9 cellular contexts compared by ENCODE assay signal in genomic region chr16:71610936-71611871, GRCh38. TPM values are rescaled to one million over a fixed set of nuclear protein-coding genes. Genes with fewer than 3 reads are reported as not detected.
DNase-seq lines count a peak whose midpoint lies in the region; ATAC-seq, FAIRE-seq and TF ChIP-seq lines count a peak whose summit lies in the region.
"Had no signal": no experiment of that assay in that cellular context is flagged by ENCODE, and none has a peak within 500 bp of the region (broad histone marks: within the 10 kb centered on the region; RNA-seq: fewer than 3 reads in every experiment).

No MANE protein-coding gene starts in this region.

- H3K4me2 ChIP-seq in DOHH2 (ENCODE audit: low read length): peak overlapping the region; percentile 66

- H3K27ac ChIP-seq in DOHH2 (ENCODE audit: low read depth, low read length) (no peak overlapping the region), kidney (ENCODE audit: low read depth in 2 of 2, low read length in 2 of 2) (no peak overlapping the region)

- H3K4me3 ChIP-seq in DOHH2 (ENCODE audit: low read length): peak overlapping the region; percentile 35
- no peak overlapping the region for H3K4me3 ChIP-seq in HFF-Myc (replicated peaks; ENCODE audit: low read depth, low read length)
- H3K4me3 ChIP-seq in WI38 (ENCODE audit: low read depth, low read length): no peak overlapping the region
- no peak overlapping the region for H3K4me3 ChIP-seq in kidney (ENCODE audit: low read length in 2 of 2)

- no peak for ATAC-seq in GM18858 (IDR thresholded peaks at IDR 0.05; ENCODE audit: unreplicated experiment)

- DNase-seq in HFF-Myc (ENCODE audit: extremely low read depth, low read depth) (peak; percentile 16), NCI-H1930 (lab: John Stamatoyannopoulos, UW) (peak; percentile 48 to 69), T47D (ENCODE audit: low read depth in 1 of 2, low spot score in 1 of 2) (peak; percentile 79 to 81), kidney (peak; percentile 82)
- DNase-seq in stimulated activated CD4-positive, alpha-beta T cell treated with anti-CD3 and anti-CD28 coated beads, Interleukin-2, amount 100 ng/mL, for 48 hours: peak; percentile 85 to 89

- H3K36me3 ChIP-seq in DOHH2 (ENCODE audit: control insufficient read depth, low read length): no peaks in the 10 kb centered on the region
- H3K36me3 ChIP-seq in kidney (ENCODE audit: control insufficient read depth in 1 of 2, insufficient read depth in 2 of 2, low read length in 2 of 2): no peaks in the 10 kb centered on the region

- in situ Hi-C loops in T47D (cut with HindIII; ENCODE audit: low pct_unique_long_range_greater_than_20kb, low sequenced_read_pairs): no loop called here

- no peaks in the 10 kb centered on the region for H3F3A ChIP-seq in DOHH2 (ENCODE audit: control insufficient read depth, insufficient read depth)

- H3K9me2 ChIP-seq in DOHH2 (replicated peaks; ENCODE audit: control insufficient read depth, low read length): no peaks in the 10 kb centered on the region

- FAIRE-seq in kidney (lab: Jason Lieb, UNC): no peak
- FAIRE-seq: endometrium had no signal

- no peaks in the 10 kb centered on the region for H4K20me1 ChIP-seq in DOHH2 (ENCODE audit: control insufficient read depth, insufficient read depth, low read depth, low read length)

- no peaks in the 10 kb centered on the region for H3K4me1 ChIP-seq in DOHH2 (ENCODE audit: control insufficient read depth, low read length)
- no peaks in the 10 kb centered on the region for H3K4me1 ChIP-seq in kidney (ENCODE audit: control insufficient read depth in 1 of 2, insufficient read depth in 1 of 2, low read depth in 1 of 2, low read length in 2 of 2)

- no peaks in the 10 kb centered on the region for H3K79me2 ChIP-seq in DOHH2 (ENCODE audit: control insufficient read depth, low read length)

- H3K9ac ChIP-seq in kidney (ENCODE audit: low read length in 2 of 2): peak overlapping the region in 1 of 2 donors; percentile 26

- TF ChIP-seq CTCF in DOHH2 (IDR thresholded peaks at IDR 0.05; ENCODE audit: low read depth, low read length, poor library complexity, severe bottlenecking): peak; percentile 83
- TF ChIP-seq CTCF in HFF-Myc (IDR thresholded peaks at IDR 0.05; ENCODE audit: low read depth, low read length, missing control alignments): peak; percentile 87
- TF ChIP-seq CTCF in WI38 (IDR thresholded peaks at IDR 0.05; ENCODE audit: low read depth, low read length): peak; percentile 80
- peak; percentile 78 for TF ChIP-seq CTCF in kidney (IDR thresholded peaks at IDR 0.05; ENCODE audit: borderline replicate concordance, extremely low read depth, insufficient read depth)

- intact Hi-C loops in kidney (cut with DNase I): loop anchor here (5.0 kb wide), 1 partner anchor 199 kb away; no protein-coding TSS in a partner anchor

- peaks cover 15% of the 10 kb centered on the region for H3K27me3 ChIP-seq in DOHH2 (ENCODE audit: control insufficient read depth, low read length)

- H3K9me3 ChIP-seq in DOHH2 (ENCODE audit: control insufficient read depth, insufficient read depth, low read length) (no peaks in the 10 kb centered on the region), kidney (ENCODE audit: control insufficient read depth in 1 of 2, low read length in 2 of 2) (no peaks in the 10 kb centered on the region)

RNA-seq across cellular contexts. Expression of gene MARVELD3, which starts 14.8 kb away (rescaled TPM):
- total RNA-seq in kidney: 10.3 TPM
- 10.6 TPM for polyA plus RNA-seq in kidney (ENCODE audit: insufficient read depth, low read depth, low replicate concordance)

RNA-seq across cellular contexts. Expression of gene TAT, which starts 34.3 kb away (rescaled TPM):
- total RNA-seq in kidney: not detected
- polyA plus RNA-seq in kidney (ENCODE audit: insufficient read depth, low read depth, low replicate concordance): not detected

Comparison
In these comparisons a context has a peak if more than half of its experiments do, and no peak if none do; other contexts are left out.
1. DNase-seq: peak in every context shown above with its lines; median percentile 87 in stimulated activated CD4-positive, alpha-beta T cell treated with anti-CD3 and anti-CD28 coated beads, Interleukin-2, amount 100 ng/mL, for 48 hours; 82 in kidney; 80 in T47D; 58 in NCI-H1930; 16 in HFF-Myc.